Comparison of ENCODE assay signal across 1 cellular context in genomic region chr11:128889657-128890213, GRCh38.
TF ChIP-seq lines count a peak whose summit lies in the region.

No MANE protein-coding gene starts in this region.

TF ChIP-seq in HepG2, 621 proteins besides CTCF, POLR2A, EP300 and RAD21:
- TF ChIP-seq TAF15 (IDR thresholded peaks at IDR 0.05; ENCODE audit: low read depth, low read length, poor library complexity, severe bottlenecking) (no peak), ZNF780A (CRISPR knock-in tag; IDR thresholded peaks at IDR 0.05) (no peak), ZNF639 (CRISPR knock-in tag; conservative IDR thresholded peaks at IDR 0.05) (no peak), CHCHD3 (CRISPR knock-in tag; IDR thresholded peaks at IDR 0.05) (no peak), ZSCAN22 (CRISPR knock-in tag; IDR thresholded peaks at IDR 0.05) (no peak), ZNF770 (CRISPR knock-in tag; IDR thresholded peaks at IDR 0.05) (no peak)
